In the genomic region with DNA sequence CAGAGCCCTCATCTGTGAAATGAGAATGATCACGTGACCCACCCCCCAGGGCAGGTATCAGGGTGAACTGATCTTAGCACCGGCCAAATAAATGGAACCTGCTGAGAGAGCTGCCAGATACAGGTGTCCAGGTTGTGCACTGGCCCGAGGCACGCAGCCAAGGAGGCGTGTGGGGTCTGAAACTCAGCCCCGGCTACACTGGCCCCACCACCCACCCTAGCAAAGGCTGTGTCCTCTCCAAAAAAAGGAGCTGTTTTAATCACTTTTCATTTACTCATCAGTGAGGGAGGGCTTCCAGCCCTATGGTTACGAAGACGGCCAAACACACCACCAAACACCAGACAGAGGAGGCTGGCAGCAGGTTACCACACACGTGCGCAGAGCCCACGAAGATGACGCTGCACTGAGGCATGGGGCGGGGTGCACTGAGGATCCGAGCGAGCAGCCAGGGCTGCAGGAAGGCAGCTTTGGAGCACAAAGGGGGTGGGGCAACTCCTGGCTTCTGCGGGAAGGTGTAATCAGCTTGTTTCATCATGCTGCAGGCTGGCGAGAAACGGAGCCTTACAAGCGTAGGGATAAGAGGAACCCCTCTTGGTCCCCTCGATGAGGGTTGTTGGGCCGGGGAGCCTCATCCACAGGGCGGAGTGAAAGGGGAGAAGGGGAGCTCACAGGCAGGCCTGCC, we compare ENCODE assay signal across 1 cellular context.
TF ChIP-seq lines count a peak whose summit lies in the region.

No MANE protein-coding gene starts in this region.

TF ChIP-seq in H1, 55 proteins besides CTCF, POLR2A, EP300 and RAD21:
- TF ChIP-seq BRCA1 (IDR thresholded peaks at IDR 0.05; ENCODE audit: low read depth, low read length) (no peak), POLR2AphosphoS5 (IDR thresholded peaks at IDR 0.05; ENCODE audit: low read depth, low read length) (no peak), CBX5 (IDR thresholded peaks at IDR 0.05; ENCODE audit: low read depth, low read length) (no peak), CBX8 (IDR thresholded peaks at IDR 0.05; ENCODE audit: borderline replicate concordance, low read depth, low read length) (no peak), TCF12 (IDR thresholded peaks at IDR 0.05; ENCODE audit: low read depth, low read length) (no peak), POU5F1 (IDR thresholded peaks at IDR 0.05; ENCODE audit: low read depth, low read length) (no peak), CHD2 (IDR thresholded peaks at IDR 0.05; ENCODE audit: low read length) (no peak), SIN3A (conservative IDR thresholded peaks at IDR 0.05 in 1 of 2, IDR thresholded peaks at IDR 0.05 in 1 of 2; ENCODE audit: low read depth in 1 of 2, low read length in 2 of 2) (no peak), KDM5A (IDR thresholded peaks at IDR 0.05; ENCODE audit: low read length) (no peak)
